In genomic region chr7:1666779-1667565, GRCh38 we compare ENCODE assay signal across 8 cellular contexts. TPM values are rescaled to one million over a fixed set of nuclear protein-coding genes. Genes with fewer than 3 reads are reported as not detected.
A peak's percentile ranks its signal among the peaks of the same experiment; 100 is the strongest.
DNase-seq lines count a peak whose midpoint lies in the region; ATAC-seq and TF ChIP-seq lines count a peak whose summit lies in the region.

No MANE protein-coding gene starts in this region.

- H3K27me3 Mint-ChIP-seq in T-helper 2 cell treated with Interferon-gamma antibody and Interleukin-4, amounts not matched to agents 5 μg/mL and 100 μg/mL, for 36 hours (ENCODE audit: low read depth): peaks cover 45% of the 10 kb centered on the region

- peak overlapping the region; percentile 59 for H3K4me3 Mint-ChIP-seq in T-helper 2 cell treated with Interferon-gamma antibody and Interleukin-4, amounts not matched to agents 5 μg/mL and 100 μg/mL, for 36 hours

- DNase-seq in DND-41 (no peak), heart left ventricle (peak in 3 of 5 donors; percentile 35 to 64 (median 62)), retinal pigment epithelial cell (ENCODE audit: low read depth) (no peak), SW 1271 (lab: John Stamatoyannopoulos, UW) (no peak), DMS153 treated with DMSO at 0.1 percent for 48 hours (lab: John Stamatoyannopoulos, UW; ENCODE audit: unreplicated experiment) (no peak)
- no peak for DNase-seq in T-helper 2 cell treated with Interferon-gamma antibody and Interleukin-4, amounts not matched to agents 5 μg/mL and 100 μg/mL, for 36 hours (ENCODE audit: low spot score)

- no peaks in the 10 kb centered on the region for H3K9me3 Mint-ChIP-seq in T-helper 2 cell treated with Interferon-gamma antibody and Interleukin-4, amounts not matched to agents 5 μg/mL and 100 μg/mL, for 36 hours

- peaks cover 2% of the 10 kb centered on the region for H3K4me1 Mint-ChIP-seq in T-helper 2 cell treated with Interferon-gamma antibody and Interleukin-4, amounts not matched to agents 5 μg/mL and 100 μg/mL, for 36 hours (ENCODE audit: low read depth)

- TF ChIP-seq CTCF in DND-41 (IDR thresholded peaks at IDR 0.05; ENCODE audit: borderline replicate concordance, extremely low read depth, low read length, poor library complexity, severe bottlenecking) (no peak), heart left ventricle (IDR thresholded peaks at IDR 0.05) (no peak), retinal pigment epithelial cell (conservative IDR thresholded peaks at IDR 0.05; ENCODE audit: low read depth, low read length) (no peak)

- ATAC-seq in DND-41 (ENCODE audit: insufficient read depth, low read depth): no peak
- peak in 3 of 4 donors; percentile 28 to 55 (median 43) for ATAC-seq in heart left ventricle
- ATAC-seq in GM18868 (IDR thresholded peaks at IDR 0.05; ENCODE audit: unreplicated experiment): no peak
- no peak for ATAC-seq in HG03097 (IDR thresholded peaks at IDR 0.05; ENCODE audit: low FRiP score, unreplicated experiment)

- peak overlapping the region; percentile 84 for H3K4me2 ChIP-seq in DND-41 (ENCODE audit: insufficient read depth, low read length)

- H3K79me2 ChIP-seq in DND-41 (ENCODE audit: insufficient read depth, low read length): peaks cover 36% of the 10 kb centered on the region

- H3K36me3 Mint-ChIP-seq in T-helper 2 cell treated with Interferon-gamma antibody and Interleukin-4, amounts not matched to agents 5 μg/mL and 100 μg/mL, for 36 hours (ENCODE audit: low read depth): no peaks in the 10 kb centered on the region

- TF ChIP-seq POLR2A in heart left ventricle (IDR thresholded peaks at IDR 0.05): no peak

- WGBS in heart left ventricle, 4 donors: 0 to 1% (median 1%) methylated on average over 39 to 79 of the region's 79 CpGs

- H4K20me1 ChIP-seq in DND-41 (ENCODE audit: insufficient read depth, low read length): peaks cover 22% of the 10 kb centered on the region

- H3K27ac Mint-ChIP-seq in T-helper 2 cell treated with Interferon-gamma antibody and Interleukin-4, amounts not matched to agents 5 μg/mL and 100 μg/mL, for 36 hours: no peak overlapping the region

- peak overlapping the region; percentile 65 to 72 for H3K4me3 ChIP-seq in DND-41 (ENCODE audit: low read depth in 1 of 2, low read length in 2 of 2)
- H3K4me3 ChIP-seq in heart left ventricle: peak overlapping the region; percentile 49 to 86 (median 68)
- peak overlapping the region; percentile 14 for H3K4me3 ChIP-seq in retinal pigment epithelial cell (ENCODE audit: low read length)

- intact Hi-C loops in heart left ventricle (cut with DNase I): loop anchor here in 9 of 10 donors (2.0 to 10.0 kb wide), 7 partner anchors 54 to 678 kb away; partner anchors contain the start of gene PSMG3 (in 2 of the 9)

- H3K4me1 ChIP-seq in DND-41 (ENCODE audit: insufficient read depth, low read length) (peaks cover 44% of the 10 kb centered on the region), heart left ventricle (peaks cover 0 to 71% (median 41%) of the 10 kb centered on the region in 12 donors)

- peak overlapping the region; percentile 33 for H2AFZ ChIP-seq in DND-41 (ENCODE audit: low read depth, low read length)

- no peaks in the 10 kb centered on the region for H3K9me3 ChIP-seq in DND-41 (ENCODE audit: insufficient read depth, low read length, severe bottlenecking)
- peaks cover 0 to under 1% (median 0%) of the 10 kb centered on the region in 12 donors for H3K9me3 ChIP-seq in heart left ventricle

- peak overlapping the region; percentile 58 for H3K9ac ChIP-seq in DND-41 (ENCODE audit: low read depth, low read length)

- H3K36me3 ChIP-seq in DND-41 (ENCODE audit: insufficient read depth, low read length) (no peaks in the 10 kb centered on the region), heart left ventricle (no peaks in the 10 kb centered on the region)

- H3K27me3 ChIP-seq in DND-41 (ENCODE audit: insufficient read depth, low read length, poor library complexity): peaks cover 21% of the 10 kb centered on the region
- peaks cover 6 to 93% (median 24%) of the 10 kb centered on the region in 9 donors for H3K27me3 ChIP-seq in heart left ventricle

- H3K27ac ChIP-seq in DND-41 (ENCODE audit: low read length) (peak overlapping the region; percentile 40; the same call in 1 of the 2 replicates), heart left ventricle (peak overlapping the region in 11 of 12 donors; percentile 24 to 85 (median 78))

RNA-seq across cellular contexts. Expression of gene ELFN1, which starts 3.1 kb away (rescaled TPM):
- 10 to 100 TPM in 1 of 9 donors, 1 to 10 TPM in 8; 3.8 to 18.6 (median 6.8) TPM for total RNA-seq in heart left ventricle
- 1 to 10 TPM; 2.6 to 5.9 TPM for polyA plus RNA-seq in heart left ventricle

Comparison
In these comparisons a context has a peak if more than half of its experiments do, and no peak if none do; other contexts are left out.
1. ATAC-seq: peak in heart left ventricle (3 of 4); none in DND-41 (single experiment), GM18868 (single experiment) and HG03097 (single experiment).
2. DNase-seq: peak in heart left ventricle (3 of 5); none in DND-41 (single experiment), T-helper 2 cell treated with Interferon-gamma antibody and Interleukin-4, amounts not matched to agents 5 μg/mL and 100 μg/mL, for 36 hours (single experiment), retinal pigment epithelial cell (single experiment), SW 1271 (0 of 2) and DMS153 treated with DMSO at 0.1 percent for 48 hours (single experiment).
3. H3K4me3 ChIP-seq: peak in every context shown above with its lines; median percentile 68 in DND-41; 68 in heart left ventricle; 14 in retinal pigment epithelial cell.